Comparison of ENCODE assay signal across 8 cellular contexts in the genomic region with DNA sequence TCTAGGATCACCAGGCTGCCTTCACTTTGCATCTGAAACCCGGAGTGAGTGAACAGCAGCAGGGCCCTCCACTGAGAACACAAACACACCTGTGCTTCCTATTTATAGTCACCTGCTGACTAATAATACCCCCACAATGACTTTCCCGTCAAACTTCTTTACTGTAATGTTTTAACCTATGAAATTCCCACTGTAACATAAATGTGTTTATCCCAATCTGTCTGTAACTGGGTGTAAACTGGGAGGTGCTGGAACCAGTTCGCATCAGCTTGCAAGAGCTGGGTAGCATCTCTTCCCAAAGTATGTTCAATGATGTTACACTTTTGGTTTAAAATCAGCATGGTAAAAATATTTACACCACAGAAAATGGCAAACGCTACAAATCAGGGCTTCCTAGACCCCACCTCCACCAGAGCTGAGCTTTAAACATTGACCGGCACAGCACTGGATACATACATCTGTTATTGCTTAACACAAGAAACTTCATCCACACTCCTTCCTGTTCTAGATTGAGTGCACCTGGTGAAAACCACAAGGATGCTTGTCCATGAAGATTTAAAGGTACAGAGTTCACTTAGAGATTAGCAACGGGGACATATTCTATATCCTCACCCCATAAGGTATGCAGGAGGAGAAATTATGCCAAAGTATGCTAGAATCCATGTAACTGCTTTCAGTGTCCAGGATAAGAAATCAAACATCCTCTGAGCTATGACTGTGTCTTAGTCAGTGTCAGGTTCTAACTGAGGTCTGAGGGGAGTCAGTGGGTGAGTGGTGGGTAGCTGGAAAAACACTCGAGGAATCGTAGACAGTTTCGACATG.
DNase-seq lines count a peak whose midpoint lies in the region; ATAC-seq, FAIRE-seq and TF ChIP-seq lines count a peak whose summit lies in the region.
"Had no signal": no experiment of that assay in that cellular context is flagged by ENCODE, and none has a peak within 500 bp of the region (broad histone marks: within the 10 kb centered on the region; RNA-seq: fewer than 3 reads in every experiment).

No MANE protein-coding gene starts in this region.

- no peaks in the 10 kb centered on the region for H3K9me3 ChIP-seq in parathyroid adenoma (ENCODE audit: control insufficient read depth, low read length)

- H3K27ac ChIP-seq in parathyroid adenoma: no peak overlapping the region

- no peak overlapping the region for H3K4me3 ChIP-seq in parathyroid adenoma (ENCODE audit: low read depth, low read length)

- ATAC-seq in HG02852 (IDR thresholded peaks at IDR 0.05; ENCODE audit: unreplicated experiment) (peak; percentile 88), Right ventricle myocardium inferior (no peak)

- no peaks in the 10 kb centered on the region for H3K27me3 ChIP-seq in parathyroid adenoma (ENCODE audit: control insufficient read depth, insufficient read depth, low read length)

- no peaks in the 10 kb centered on the region for H3K36me3 ChIP-seq in parathyroid adenoma (ENCODE audit: control insufficient read depth, insufficient read depth, low read length)

- no peaks in the 10 kb centered on the region for H3K79me2 ChIP-seq in parathyroid adenoma

- DNase-seq in GM19239 (ENCODE audit: insufficient read length, low spot score) (peak; percentile 50), NCI-H2107 (lab: John Stamatoyannopoulos, UW) (peak; percentile 16), dedifferentiated amniotic fluid mesenchymal stem cell (ENCODE audit: extremely low spot score) (no peak), SW 1271 (lab: John Stamatoyannopoulos, UW) (no peak), Right ventricle myocardium inferior (ENCODE audit: missing footprints) (no peak)
- DNase-seq: KBM-7 had no signal

- intact Hi-C loops in Right ventricle myocardium inferior (cut with DNase I): no loop called here

- H3K9ac ChIP-seq in parathyroid adenoma: no peak overlapping the region

- H3K4me1 ChIP-seq in parathyroid adenoma: no peaks in the 10 kb centered on the region

- peak overlapping the region; percentile 9 for H2AFZ ChIP-seq in parathyroid adenoma

- TF ChIP-seq CTCF in parathyroid adenoma (IDR thresholded peaks at IDR 0.05): no peak

- peak; percentile 99 for FAIRE-seq in GM19239 (lab: Jason Lieb, UNC)

- H3K4me2 ChIP-seq in parathyroid adenoma (ENCODE audit: low read length): no peak overlapping the region

Comparison
In these comparisons a context has a peak if more than half of its experiments do, and no peak if none do; other contexts are left out.
1. DNase-seq: peak in GM19239 (single experiment) and NCI-H2107 (single experiment); none in dedifferentiated amniotic fluid mesenchymal stem cell (single experiment), SW 1271 (0 of 2) and Right ventricle myocardium inferior (single experiment).